ENCODE assay signal across 17 cellular contexts in genomic region chr5:119420173-119420572, GRCh38. TPM values are rescaled to one million over a fixed set of nuclear protein-coding genes. Genes with fewer than 3 reads are reported as not detected.
DNase-seq lines count a peak whose midpoint lies in the region; ATAC-seq and TF ChIP-seq lines count a peak whose summit lies in the region.
"Had no signal": no experiment of that assay in that cellular context is flagged by ENCODE, and none has a peak within 500 bp of the region (broad histone marks: within the 10 kb centered on the region; RNA-seq: fewer than 3 reads in every experiment).

No MANE protein-coding gene starts in this region.

- intact Hi-C loops in esophagus squamous epithelium (cut with DNase I): no loop called here

- no peak for TF ChIP-seq CTCF in esophagus squamous epithelium (IDR thresholded peaks at IDR 0.05)

- peaks cover 26 to 80% (median 44%) of the 10 kb centered on the region in 3 donors for H3K4me1 ChIP-seq in esophagus squamous epithelium

- peak overlapping the region in 3 of 4 donors; percentile 63 to 73 (median 68) for H3K27ac ChIP-seq in esophagus squamous epithelium
- H3K27ac ChIP-seq: RWPE1 had no signal

- no peaks in the 10 kb centered on the region for H3K9me3 ChIP-seq in esophagus squamous epithelium
- H3K9me3 ChIP-seq: BLaER1 treated with 17β-estradiol and CSF1 and Interleukin-3, amounts not matched to agents 10 nM and 100 nM; left lung had no signal

- no peak overlapping the region for H3K4me3 ChIP-seq in esophagus squamous epithelium
- H3K4me3 ChIP-seq: BLaER1 treated with 17β-estradiol and CSF1 and Interleukin-3, amounts not matched to agents 10 nM and 100 nM; left lung had no signal

- no peak for TF ChIP-seq POLR2A in esophagus squamous epithelium (IDR thresholded peaks at IDR 0.05)

- 30 to 38% methylated on average over 2 to 3 of the region's 3 CpGs for WGBS in esophagus squamous epithelium, 2 donors

- H3K36me3 ChIP-seq in esophagus squamous epithelium: no peaks in the 10 kb centered on the region
- H3K36me3 ChIP-seq: BLaER1 treated with 17β-estradiol and CSF1 and Interleukin-3, amounts not matched to agents 10 nM and 100 nM; left lung had no signal

- DNase-seq in Kasumi-1 (lab: John Stamatoyannopoulos, UW) (peak; percentile 66 to 74), SKM-1 (lab: John Stamatoyannopoulos, UW; ENCODE audit: unreplicated experiment) (peak; percentile 13), esophagus squamous epithelium (lab: John Stamatoyannopoulos, UW) (no peak), ureter (ENCODE audit: low spot score) (peak; percentile 54), T-helper 1 cell (no peak)
- no peak for DNase-seq in activated effector memory CD4-positive, alpha-beta T cell treated with anti-CD3 and anti-CD28 coated beads, Interleukin-2, amount 50 U/mL, for 16 hours
- DNase-seq: activated CD4-positive, alpha-beta T cell treated with anti-CD3 and anti-CD28 coated beads, Interleukin-2, amount 10 ng/mL, durations not matched to agents 7 days and 5 days; activated T-cell treated with anti-CD3 and anti-CD28 coated beads, Interleukin-2, amount 50 U/mL, for 72 hours; endodermal cell; foreskin fibroblast; left lung; natural killer cell; NCI-H187 treated with DMSO at 0.1 percent for 48 hours; NCI-H526 had no signal

- no peaks in the 10 kb centered on the region for H3K27me3 ChIP-seq in esophagus squamous epithelium
- H3K27me3 ChIP-seq: BLaER1 treated with 17β-estradiol and CSF1 and Interleukin-3, amounts not matched to agents 10 nM and 100 nM; left lung had no signal

- ATAC-seq in GM18873 (IDR thresholded peaks at IDR 0.05; ENCODE audit: low FRiP score, unreplicated experiment): no peak
- ATAC-seq: activated T-cell treated with anti-CD3 and anti-CD28 coated beads, Interleukin-2, amount 50 U/mL, for 72 hours; left lung; natural killer cell had no signal

RNA-seq across cellular contexts. Expression of gene HSD17B4, which starts 32.1 kb away (rescaled TPM):
- total RNA-seq in esophagus squamous epithelium (100 to 1,000 TPM; 108 to 216 (median 141) TPM), ureter (438 TPM)

Comparison
In these comparisons a context has a peak if more than half of its experiments do, and no peak if none do; other contexts are left out.
1. DNase-seq: peak in Kasumi-1 (2 of 2), SKM-1 (single experiment) and ureter (single experiment); none in esophagus squamous epithelium (single experiment), T-helper 1 cell (0 of 5) and activated effector memory CD4-positive, alpha-beta T cell treated with anti-CD3 and anti-CD28 coated beads, Interleukin-2, amount 50 U/mL, for 16 hours (single experiment).